In the genomic region with DNA sequence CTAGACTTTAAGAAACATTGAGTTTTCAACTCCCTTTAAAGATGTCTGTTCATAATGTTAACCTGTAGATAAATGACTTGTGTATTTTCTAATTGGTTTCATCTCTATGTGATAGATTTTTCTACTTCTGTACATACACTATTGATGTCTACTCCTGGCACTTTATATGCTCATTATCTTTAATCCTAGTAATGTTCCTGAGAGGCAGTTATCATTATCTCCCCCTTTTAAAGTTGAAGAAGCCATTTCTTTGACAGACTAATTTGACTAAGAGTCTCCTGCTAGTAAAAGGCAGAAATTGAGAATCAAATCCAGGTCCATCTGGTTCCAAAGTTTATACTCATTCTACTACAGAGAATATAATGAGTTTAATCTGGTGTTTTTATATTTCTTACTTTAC, we compare ENCODE assay signal across 21 cellular contexts.
DNase-seq lines count a peak whose midpoint lies in the region; ATAC-seq, FAIRE-seq and TF ChIP-seq lines count a peak whose summit lies in the region.
"Had no signal": no experiment of that assay in that cellular context is flagged by ENCODE, and none has a peak within 500 bp of the region (broad histone marks: within the 10 kb centered on the region; RNA-seq: fewer than 3 reads in every experiment).

No MANE protein-coding gene starts in this region.

- no peaks in the 10 kb centered on the region for H3K4me1 ChIP-seq in HEK293 (ENCODE audit: control insufficient read depth, insufficient read depth, low read length)
- H3K4me1 ChIP-seq: BLaER1, Caco-2 had no signal

- H3K27ac ChIP-seq in HEK293 (ENCODE audit: extremely low read depth, low read depth, low read length): no peak overlapping the region
- H3K27ac ChIP-seq: BLaER1, C4-2B, GM23248 had no signal

- H3K9me3 ChIP-seq in HEK293 (ENCODE audit: control insufficient read depth, insufficient read depth, low read depth, low read length): no peaks in the 10 kb centered on the region
- H3K9me3 ChIP-seq: BLaER1, Caco-2 had no signal

- CTCF ChIA-PET in HEK293 (lab: Yijun Ruan, JAX): interaction anchor here (2.6 kb wide), 1 partner anchor 12 kb away, joined by 10 read pairs; no protein-coding TSS in a partner anchor

- no peak overlapping the region for H3K4me3 ChIP-seq in HEK293 (ENCODE audit: low read depth, low read length)
- H3K4me3 ChIP-seq: BLaER1, GM12878, GM23248 had no signal

- FAIRE-seq in D721Med (lab: Jason Lieb, UNC): peak; percentile 46
- peak; percentile 5 for FAIRE-seq in TTC549 (lab: Jason Lieb, UNC)
- FAIRE-seq: GM12878, GM18507, H1 had no signal

- no peak for DNase-seq in D721Med (ENCODE audit: insufficient read length, low spot score)
- DNase-seq: Caco-2; CD4-positive, CD25-positive, alpha-beta regulatory T cell; CD8-positive, alpha-beta T cell; DMS 273 treated with DMSO at 0.1 percent for 48 hours; DMS79; EL; GDM1; GM23248; H7; HCEC 1CT had no signal

- POLR2A ChIA-PET in HEK293 (lab: Yijun Ruan, JAX): no interaction called here

- peaks cover 0 to 5% of the 10 kb centered on the region in 2 experiments; a peak in 1 of 3 replicates for H3K36me3 ChIP-seq in HEK293 (ENCODE audit: control insufficient read depth in 2 of 2, insufficient read depth in 1 of 2, low read length in 2 of 2)
- H3K36me3 ChIP-seq: BLaER1 had no signal

- ATAC-seq in GM18505 (IDR thresholded peaks at IDR 0.05; ENCODE audit: unreplicated experiment): no peak
- no peak for ATAC-seq in GM19328 (IDR thresholded peaks at IDR 0.05; ENCODE audit: unreplicated experiment)
- no peak for ATAC-seq in GM19324 (IDR thresholded peaks at IDR 0.05; ENCODE audit: low FRiP score, unreplicated experiment)
- ATAC-seq: CD8-positive, alpha-beta T cell; GM12878 had no signal

- no peak for TF ChIP-seq POLR2A in GM18505 (IDR thresholded peaks at IDR 0.05; ENCODE audit: borderline replicate concordance, extremely low read depth, insufficient read depth, insufficient read length)

- TF ChIP-seq CTCF in D721Med (IDR thresholded peaks at IDR 0.05; ENCODE audit: insufficient read depth, missing control alignments) (no peak), HEK293 (tag by site-specific recombination; IDR thresholded peaks at IDR 0.05) (no peak)

TF ChIP-seq in HEK293, 187 proteins besides CTCF, POLR2A, EP300 and RAD21:
- TF ChIP-seq PRDM6 (tag by site-specific recombination; IDR thresholded peaks at IDR 0.05) (0 out of 2 replicates have a peak, but pooled peaks have one; percentile 11), ZNF521 (tag by site-specific recombination; IDR thresholded peaks at IDR 0.05) (no peak), ZFP41 (tag by site-specific recombination; IDR thresholded peaks at IDR 0.05; ENCODE audit: borderline replicate concordance) (no peak), GFI1B (tag by site-specific recombination; IDR thresholded peaks at IDR 0.05) (no peak)
